ENCODE assay signal across 2 cellular contexts in the genomic region with DNA sequence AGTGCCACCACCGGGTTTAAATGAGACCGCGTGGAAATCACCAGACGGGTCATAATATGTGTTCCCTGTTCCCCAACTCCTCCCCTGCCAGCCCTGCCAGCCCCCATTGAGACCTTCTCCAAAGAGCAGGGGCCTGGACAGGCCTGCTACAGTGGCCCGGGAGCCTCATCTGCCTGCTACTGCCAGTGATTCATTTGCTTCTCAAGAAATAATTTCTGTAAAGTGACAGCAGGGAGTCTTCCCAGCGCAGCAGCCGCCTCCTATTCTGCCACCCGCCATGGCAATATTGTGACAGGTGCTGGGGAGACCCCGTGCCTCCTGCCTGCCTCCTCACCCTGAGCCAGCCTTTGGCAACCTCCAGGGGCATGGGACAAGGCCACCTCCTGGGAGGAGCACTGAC.
TF ChIP-seq lines count a peak whose summit lies in the region.

No MANE protein-coding gene starts in this region.

TF ChIP-seq in A549, 52 proteins besides CTCF, POLR2A, EP300 and RAD21 (continued from another document):
- TF ChIP-seq CEBPB (IDR thresholded peaks at IDR 0.05) (no peak), ZC3H11A (IDR thresholded peaks at IDR 0.05) (no peak), FOSB (CRISPR knock-in tag; IDR thresholded peaks at IDR 0.05) (no peak), ESRRA (IDR thresholded peaks at IDR 0.05; ENCODE audit: borderline replicate concordance, low read length) (no peak), NPAS2 (CRISPR knock-in tag; IDR thresholded peaks at IDR 0.05; ENCODE audit: borderline replicate concordance) (no peak), ATOH8 (CRISPR knock-in tag; IDR thresholded peaks at IDR 0.05; ENCODE audit: low read depth) (no peak), HEYL (CRISPR knock-in tag; IDR thresholded peaks at IDR 0.05) (no peak), JUNB (IDR thresholded peaks at IDR 0.05) (no peak), EHF (CRISPR knock-in tag; IDR thresholded peaks at IDR 0.05) (no peak), REST (IDR thresholded peaks at IDR 0.05) (no peak), RFX5 (IDR thresholded peaks at IDR 0.05) (no peak), NR3C1 (IDR thresholded peaks at IDR 0.05) (no peak)
- TF ChIP-seq, protein P1, sequence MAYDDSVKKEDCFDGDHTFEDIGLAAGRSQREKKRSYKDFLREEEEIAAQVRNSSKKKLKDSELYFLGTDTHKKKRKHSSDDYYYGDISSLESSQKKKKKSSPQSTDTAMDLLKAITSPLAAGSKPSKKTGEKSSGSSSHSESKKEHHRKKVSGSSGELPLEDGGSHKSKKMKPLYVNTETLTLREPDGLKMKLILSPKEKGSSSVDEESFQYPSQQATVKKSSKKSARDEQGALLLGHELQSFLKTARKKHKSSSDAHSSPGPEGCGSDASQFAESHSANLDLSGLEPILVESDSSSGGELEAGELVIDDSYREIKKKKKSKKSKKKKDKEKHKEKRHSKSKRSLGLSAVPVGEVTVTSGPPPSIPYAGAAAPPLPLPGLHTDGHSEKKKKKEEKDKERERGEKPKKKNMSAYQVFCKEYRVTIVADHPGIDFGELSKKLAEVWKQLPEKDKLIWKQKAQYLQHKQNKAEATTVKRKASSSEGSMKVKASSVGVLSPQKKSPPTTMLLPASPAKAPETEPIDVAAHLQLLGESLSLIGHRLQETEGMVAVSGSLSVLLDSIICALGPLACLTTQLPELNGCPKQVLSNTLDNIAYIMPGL (CRISPR knock-in tag; IDR thresholded peaks at IDR 0.05; ENCODE audit: borderline replicate concordance), result no peak

TF ChIP-seq in IMR-90, 13 proteins besides CTCF, POLR2A, EP300 and RAD21:
- no peak for TF ChIP-seq MAFK (IDR thresholded peaks at IDR 0.05; ENCODE audit: low read depth, low read length)
- no peak for TF ChIP-seq RFX5 (IDR thresholded peaks at IDR 0.05; ENCODE audit: low read depth, low read length)
- TF ChIP-seq MXI1 (IDR thresholded peaks at IDR 0.05; ENCODE audit: borderline replicate concordance, low read depth, low read length), result no peak
- no peak for TF ChIP-seq SMC3 (IDR thresholded peaks at IDR 0.05; ENCODE audit: low read depth, low read length)
- no peak for TF ChIP-seq CEBPB (IDR thresholded peaks at IDR 0.05; ENCODE audit: low read depth, low read length)
- TF ChIP-seq USF2 (IDR thresholded peaks at IDR 0.05; ENCODE audit: low read depth, low read length), result no peak
- TF ChIP-seq RCOR1 (IDR thresholded peaks at IDR 0.05; ENCODE audit: insufficient replicate concordance, low read length), result no peak
- no peak for TF ChIP-seq NFE2L2 (IDR thresholded peaks at IDR 0.05; ENCODE audit: low read depth, low read length)
- TF ChIP-seq FOS (IDR thresholded peaks at IDR 0.05; ENCODE audit: low read depth, low read length), result no peak
- TF ChIP-seq, protein P2, sequence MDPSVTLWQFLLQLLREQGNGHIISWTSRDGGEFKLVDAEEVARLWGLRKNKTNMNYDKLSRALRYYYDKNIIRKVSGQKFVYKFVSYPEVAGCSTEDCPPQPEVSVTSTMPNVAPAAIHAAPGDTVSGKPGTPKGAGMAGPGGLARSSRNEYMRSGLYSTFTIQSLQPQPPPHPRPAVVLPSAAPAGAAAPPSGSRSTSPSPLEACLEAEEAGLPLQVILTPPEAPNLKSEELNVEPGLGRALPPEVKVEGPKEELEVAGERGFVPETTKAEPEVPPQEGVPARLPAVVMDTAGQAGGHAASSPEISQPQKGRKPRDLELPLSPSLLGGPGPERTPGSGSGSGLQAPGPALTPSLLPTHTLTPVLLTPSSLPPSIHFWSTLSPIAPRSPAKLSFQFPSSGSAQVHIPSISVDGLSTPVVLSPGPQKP (IDR thresholded peaks at IDR 0.05; ENCODE audit: borderline replicate concordance, low read depth, low read length), result no peak
TF ChIP-seq in IMR-90: peak in this region for 0.
